In genomic region chr7:39732837-39733804, GRCh38 we compare ENCODE assay signal across 1 cellular context.
A peak's percentile ranks its signal among the peaks of the same experiment; 100 is the strongest.
TF ChIP-seq lines count a peak whose summit lies in the region.

No MANE protein-coding gene starts in this region.

TF ChIP-seq in K562, 482 proteins besides CTCF, POLR2A, EP300 and RAD21 (continued from another document and continues in another):
- TF ChIP-seq PHF20 (IDR thresholded peaks at IDR 0.05; ENCODE audit: partially characterized antibody), result peak; percentile 54
- peak; percentile 96 for TF ChIP-seq NFYB (IDR thresholded peaks at IDR 0.05; ENCODE audit: extremely low read depth, insufficient read length)
- peak; percentile 77 for TF ChIP-seq ATF7 (IDR thresholded peaks at IDR 0.05)
- TF ChIP-seq ZNF511 (CRISPR knock-in tag; IDR thresholded peaks at IDR 0.05), result no peak
- peak; percentile 82 for TF ChIP-seq ZBTB40 (IDR thresholded peaks at IDR 0.05)
- no peak for TF ChIP-seq ZBTB40 (CRISPR knock-in tag; IDR thresholded peaks at IDR 0.05)
- no peak for TF ChIP-seq E2F3 (CRISPR knock-in tag; IDR thresholded peaks at IDR 0.05)
- TF ChIP-seq MTA3 (IDR thresholded peaks at IDR 0.05; ENCODE audit: borderline replicate concordance), result peak; percentile 21; the same call in 1 of the 2 replicates
- TF ChIP-seq ATF2 (CRISPR knock-in tag; IDR thresholded peaks at IDR 0.05), result no peak
- TF ChIP-seq MEF2D (tag; conservative IDR thresholded peaks at IDR 0.05; ENCODE audit: low read depth), result no peak
- TF ChIP-seq MBD2 (IDR thresholded peaks at IDR 0.05; ENCODE audit: borderline replicate concordance, low read depth), result peak; percentile 61; the same call in 1 of the 2 replicates
- 0 out of 2 replicates have a peak, but pooled peaks have one; percentile 47 for TF ChIP-seq JUN (IDR thresholded peaks at IDR 0.05; ENCODE audit: borderline replicate concordance, low read depth, low read length)
- no peak for TF ChIP-seq JUN (CRISPR knock-in tag; IDR thresholded peaks at IDR 0.05; ENCODE audit: borderline replicate concordance)
- peak; percentile 63 for TF ChIP-seq HMGN3 (IDR thresholded peaks at IDR 0.05; ENCODE audit: borderline replicate concordance, extremely low read depth, insufficient read length, low read depth, low read length)
- TF ChIP-seq RB1 (IDR thresholded peaks at IDR 0.05; ENCODE audit: low read depth), result 0 out of 2 replicates have a peak, but pooled peaks have one; percentile 14
- TF ChIP-seq TBP (optimal IDR thresholded peaks at IDR 0.05; ENCODE audit: low read depth, low read length), result peak; percentile 18
- no peak for TF ChIP-seq IFI16 (CRISPR knock-in tag; IDR thresholded peaks at IDR 0.05)
- peak; percentile 53; the same call in 1 of the 2 replicates for TF ChIP-seq CHD2 (IDR thresholded peaks at IDR 0.05; ENCODE audit: low read depth, low read length)
- TF ChIP-seq ID3 (CRISPR knock-in tag; IDR thresholded peaks at IDR 0.05), result no peak
- 0 out of 2 replicates have a peak, but pooled peaks have one; percentile 21 for TF ChIP-seq ID3 (tag; IDR thresholded peaks at IDR 0.05)
- TF ChIP-seq JUND (IDR thresholded peaks at IDR 0.05; ENCODE audit: borderline replicate concordance, low read depth, low read length), result 0 out of 2 replicates have a peak, but pooled peaks have one; percentile 51
- no peak for TF ChIP-seq JUND (tag; IDR thresholded peaks at IDR 0.05; ENCODE audit: borderline replicate concordance, low read depth, low read length)
- TF ChIP-seq MITF (IDR thresholded peaks at IDR 0.05), result no peak
- TF ChIP-seq PATZ1 (CRISPR knock-in tag; IDR thresholded peaks at IDR 0.05; ENCODE audit: borderline replicate concordance), result no peak
- TF ChIP-seq SNIP1 (IDR thresholded peaks at IDR 0.05; ENCODE audit: low read depth), result peak; percentile 56; the same call in 1 of the 2 replicates
- no peak for TF ChIP-seq PREB (CRISPR knock-in tag; IDR thresholded peaks at IDR 0.05)
- TF ChIP-seq CBFB (CRISPR knock-in tag; IDR thresholded peaks at IDR 0.05), result no peak
- 0 out of 4 replicates have a peak, but pooled peaks of 1 of the 2 experiments have one; percentile 24 for TF ChIP-seq UBTF (IDR thresholded peaks at IDR 0.05; ENCODE audit: borderline replicate concordance in 1 of 2, low read depth in 2 of 2, low read length in 2 of 2)
- peak in 2 of 3 experiments; percentile 17 to 24 for TF ChIP-seq YY1 (IDR thresholded peaks at IDR 0.05; ENCODE audit: borderline replicate concordance in 1 of 3, control insufficient read depth in 1 of 3, extremely low read depth in 1 of 3, insufficient read depth in 3 of 3, insufficient read length in 1 of 3, insufficient replicate concordance in 2 of 3, low read depth in 1 of 3, low read length in 2 of 3)
- TF ChIP-seq GABPA (tag; conservative IDR thresholded peaks at IDR 0.05; ENCODE audit: low read depth), result peak; percentile 87
- peak; percentile 97 for TF ChIP-seq CREM (IDR thresholded peaks at IDR 0.05; ENCODE audit: low read depth)
- TF ChIP-seq POLR2G (IDR thresholded peaks at IDR 0.05; ENCODE audit: low read depth, low read length), result peak; percentile 80
- TF ChIP-seq ZFPM2 (CRISPR knock-in tag; IDR thresholded peaks at IDR 0.05), result no peak
- peak; percentile 45; the same call in 1 of the 2 replicates for TF ChIP-seq TOE1 (IDR thresholded peaks at IDR 0.05; ENCODE audit: borderline replicate concordance)
- TF ChIP-seq TOE1 (CRISPR knock-in tag; IDR thresholded peaks at IDR 0.05; ENCODE audit: borderline replicate concordance, low read depth), result no peak
- TF ChIP-seq NFATC3 (IDR thresholded peaks at IDR 0.05), result peak; percentile 66; the same call in 1 of the 2 replicates
- peak; percentile 79 for TF ChIP-seq ATF1 (CRISPR knock-in tag; IDR thresholded peaks at IDR 0.05)
- TF ChIP-seq ATF1 (tag; IDR thresholded peaks at IDR 0.05), result peak; percentile 99
- TF ChIP-seq ARID3B (CRISPR knock-in tag; IDR thresholded peaks at IDR 0.05; ENCODE audit: borderline replicate concordance), result no peak
- TF ChIP-seq ZNF778 (CRISPR knock-in tag; IDR thresholded peaks at IDR 0.05), result no peak
- TF ChIP-seq NBN (IDR thresholded peaks at IDR 0.05; ENCODE audit: low read depth), result peak; percentile 97
